In genomic region chr1:57424231-57425027, GRCh38 we compare ENCODE assay signal across 8 cellular contexts. TPM values are rescaled to one million over a fixed set of nuclear protein-coding genes. Genes with fewer than 3 reads are reported as not detected.
DNase-seq lines count a peak whose midpoint lies in the region; ATAC-seq and TF ChIP-seq lines count a peak whose summit lies in the region.

No MANE protein-coding gene starts in this region.

- peak overlapping the region; percentile 29 for H2AFZ ChIP-seq in osteoblast (ENCODE audit: low read length)

- DNase-seq in activated CD4-positive, alpha-beta T cell treated with anti-CD3 and anti-CD28 coated beads, Interleukin-2, amount 50 U/mL, for 48 hours: peak; percentile 5 to 6
- DNase-seq in activated CD4-positive, alpha-beta T cell treated with anti-CD3 and anti-CD28 coated beads for 4 hours: no peak
- no peak for DNase-seq in Panc1 (ENCODE audit: low read depth, low spot score)
- peak; percentile 20 to 68 for DNase-seq in foreskin fibroblast
- peak; percentile 68 for DNase-seq in osteoblast (ENCODE audit: insufficient read length, low spot score, missing footprints)
- no peak for DNase-seq in NCI-H146 treated with DMSO at 0.1 percent for 48 hours (lab: John Stamatoyannopoulos, UW; ENCODE audit: unreplicated experiment)

- H3K9me3 ChIP-seq in Panc1 (ENCODE audit: control insufficient read depth, insufficient read depth, low read depth, low read length): no peaks in the 10 kb centered on the region
- H3K9me3 ChIP-seq in osteoblast (ENCODE audit: low read depth, low read length): no peaks in the 10 kb centered on the region

- H4K20me1 ChIP-seq in osteoblast (ENCODE audit: insufficient read depth, low read length): no peaks in the 10 kb centered on the region

- H3K27ac ChIP-seq in Panc1 (ENCODE audit: low read length): no peak overlapping the region
- no peak overlapping the region for H3K27ac ChIP-seq in osteoblast (ENCODE audit: low read depth, low read length)

- peaks cover 6% of the 10 kb centered on the region for H3K4me1 ChIP-seq in Panc1 (ENCODE audit: control insufficient read depth, insufficient read depth, low read length)
- no peaks in the 10 kb centered on the region for H3K4me1 ChIP-seq in osteoblast (ENCODE audit: insufficient read depth, low read length)

- POLR2A ChIA-PET in Panc1 (lab: Charles Lee): no interaction called here

- TF ChIP-seq CTCF in Panc1 (IDR thresholded peaks at IDR 0.05) (peak; percentile 84), foreskin fibroblast (IDR thresholded peaks at IDR 0.05; ENCODE audit: low read depth, low read length) (peak; percentile 93), osteoblast (IDR thresholded peaks at IDR 0.05; ENCODE audit: extremely low read depth, low read depth, low read length) (peak; percentile 20)

- no TSS peak for BruUV-seq in Panc1 (replicated peaks; lab: Mats Ljungman, UMichigan)

- H3K4me3 ChIP-seq in Panc1 (ENCODE audit: low read depth in 2 of 2, low read length in 2 of 2) (peak overlapping the region; percentile 35 to 52), foreskin fibroblast (ENCODE audit: low read depth in 1 of 2, low read length in 2 of 2) (peak overlapping the region; percentile 51 to 69), osteoblast (ENCODE audit: insufficient read depth, low read length) (no peak overlapping the region)

- peak; percentile 72 for ATAC-seq in Panc1
- ATAC-seq in GM18517 (IDR thresholded peaks at IDR 0.05; ENCODE audit: unreplicated experiment): no peak
- ATAC-seq in GM21717 (IDR thresholded peaks at IDR 0.05; ENCODE audit: unreplicated experiment): no peak

- CTCF ChIA-PET in Panc1 (lab: Charles Lee): no interaction called here

- H3K79me2 ChIP-seq in osteoblast (ENCODE audit: insufficient read depth, low read length): no peaks in the 10 kb centered on the region

- H3K27me3 ChIP-seq in Panc1 (ENCODE audit: control insufficient read depth, insufficient read depth, low read length) (peaks cover 33% of the 10 kb centered on the region), osteoblast (ENCODE audit: insufficient read depth, low read length) (peaks cover 22% of the 10 kb centered on the region)

- no peaks in the 10 kb centered on the region for H3K36me3 ChIP-seq in Panc1 (ENCODE audit: control insufficient read depth, insufficient read depth, low read length)
- H3K36me3 ChIP-seq in osteoblast (ENCODE audit: insufficient read depth, low read length): no peaks in the 10 kb centered on the region

- intact Hi-C loops in Panc1 (cut with micrococcal nuclease; ENCODE audit: unreplicated experiment): no loop called here

- peak overlapping the region; percentile 45 for H3K4me2 ChIP-seq in osteoblast (ENCODE audit: insufficient read depth, low read length)

- in situ Hi-C loops in Panc1 (cut with HindIII; ENCODE audit: low pct_unique_long_range_greater_than_20kb, low sequenced_read_pairs): no loop called here

RNA-seq across cellular contexts. Expression of gene DAB1, which starts 0.6 kb away (rescaled TPM):
- total RNA-seq in Panc1 (2021; ENCODE audit: unreplicated experiment) (0.05 TPM), osteoblast (not detected in 2 replicates)
- not detected for polyA plus RNA-seq in Panc1 (2012; ENCODE audit: insufficient read length)

Comparison
In these comparisons a context has a peak if more than half of its experiments do, and no peak if none do; other contexts are left out.
1. DNase-seq: peak in activated CD4-positive, alpha-beta T cell treated with anti-CD3 and anti-CD28 coated beads, Interleukin-2, amount 50 U/mL, for 48 hours (2 of 2), foreskin fibroblast (2 of 2) and osteoblast (single experiment); none in activated CD4-positive, alpha-beta T cell treated with anti-CD3 and anti-CD28 coated beads for 4 hours (0 of 2), Panc1 (single experiment) and NCI-H146 treated with DMSO at 0.1 percent for 48 hours (single experiment).
2. CTCF ChIP-seq: peak in every context shown above with its lines; median percentile 93 in foreskin fibroblast; 84 in Panc1; 20 in osteoblast.